25 cellular contexts compared by ENCODE assay signal in the genomic region with DNA sequence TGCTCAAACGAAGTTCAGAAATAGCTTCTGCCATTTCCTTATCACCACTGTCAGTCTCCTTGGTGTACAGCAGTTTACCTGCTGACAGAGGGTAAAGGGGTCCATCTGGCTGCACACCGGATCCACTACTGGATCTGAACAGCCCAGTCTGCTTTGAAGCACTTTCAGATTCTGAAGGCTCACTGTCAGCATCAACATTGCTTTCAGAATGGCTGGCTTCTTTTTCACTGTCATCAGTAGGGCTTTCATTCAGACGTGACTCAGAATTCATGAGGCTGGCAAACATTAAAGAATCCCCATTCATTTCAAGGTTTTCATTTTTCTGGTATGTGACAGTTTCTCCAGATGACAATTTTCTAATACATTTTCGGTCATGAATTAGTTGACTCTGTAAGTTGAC. TPM values are rescaled to one million over a fixed set of nuclear protein-coding genes. Genes with fewer than 3 reads are reported as not detected.
DNase-seq lines count a peak whose midpoint lies in the region; ATAC-seq and TF ChIP-seq lines count a peak whose summit lies in the region.
"Had no signal": no experiment of that assay in that cellular context is flagged by ENCODE, and none has a peak within 500 bp of the region (broad histone marks: within the 10 kb centered on the region; RNA-seq: fewer than 3 reads in every experiment).

No MANE protein-coding gene starts in this region.

- H3K4me3 Mint-ChIP-seq in activated CD4-positive, alpha-beta memory T cell treated with anti-CD3 and anti-CD28 coated beads for 36 hours = no peak overlapping the region
- H3K4me3 Mint-ChIP-seq in activated CD4-positive, alpha-beta memory T cell treated with anti-CD3 and anti-CD28 coated beads, Interleukin-2, amount 10 ng/mL, durations not matched to agents 7 days and 5 days = no peak overlapping the region
- H3K4me3 Mint-ChIP-seq: activated naive CD4-positive, alpha-beta T cell treated with anti-CD3 and anti-CD28 coated beads, Interleukin-2, amount 10 ng/mL, durations not matched to agents 7 days and 5 days; activated T-helper 1 cell treated with anti-CD3 and anti-CD28 coated beads, Interleukin-12 subunit alpha, Interleukin-12 subunit beta, Interleukin-2, Interleukin-4 antibody, amounts not matched to agents 30 ng/mL and 10 ng/mL and 1 ng/mL, durations not matched to agents 14 hours and 24 hours and 36 hours; CD14-positive monocyte; IgD-negative memory B cell; nephron progenitor cell; stimulated activated memory B cell treated with anti-CD40 and anti-IgM and Interleukin-4, amounts not matched to agents 10 μg/mL and 1 μg/mL and 100 μg/mL, for 72 hours had no signal

- H3K27me3 Mint-ChIP-seq in activated CD4-positive, alpha-beta memory T cell treated with anti-CD3 and anti-CD28 coated beads for 36 hours = no peaks in the 10 kb centered on the region
- no peaks in the 10 kb centered on the region for H3K27me3 Mint-ChIP-seq in activated CD4-positive, alpha-beta memory T cell treated with anti-CD3 and anti-CD28 coated beads, Interleukin-2, amount 10 ng/mL, durations not matched to agents 7 days and 5 days
- H3K27me3 Mint-ChIP-seq: activated naive CD4-positive, alpha-beta T cell treated with anti-CD3 and anti-CD28 coated beads, Interleukin-2, amount 10 ng/mL, durations not matched to agents 7 days and 5 days; IgD-negative memory B cell; stimulated activated memory B cell treated with anti-CD40 and anti-IgM and Interleukin-4, amounts not matched to agents 10 μg/mL and 1 μg/mL and 100 μg/mL, for 72 hours had no signal

- POLR2A ChIA-PET in activated CD4-positive, alpha-beta memory T cell treated with anti-CD3 and anti-CD28 coated beads for 36 hours (lab: Charles Lee) = no interaction called here
- POLR2A ChIA-PET in activated CD4-positive, alpha-beta memory T cell treated with anti-CD3 and anti-CD28 coated beads, Interleukin-2, amount 10 ng/mL, durations not matched to agents 7 days and 5 days (lab: Charles Lee) = no interaction called here

- peaks cover 3% of the 10 kb centered on the region for H3K4me1 Mint-ChIP-seq in activated CD4-positive, alpha-beta memory T cell treated with anti-CD3 and anti-CD28 coated beads for 36 hours (ENCODE audit: low read depth)
- H3K4me1 Mint-ChIP-seq in activated CD4-positive, alpha-beta memory T cell treated with anti-CD3 and anti-CD28 coated beads, Interleukin-2, amount 10 ng/mL, durations not matched to agents 7 days and 5 days = no peaks in the 10 kb centered on the region
- H3K4me1 Mint-ChIP-seq: activated naive CD4-positive, alpha-beta T cell treated with anti-CD3 and anti-CD28 coated beads, Interleukin-2, amount 10 ng/mL, durations not matched to agents 7 days and 5 days; CD14-positive monocyte; nephron progenitor cell had no signal

- no peak overlapping the region for H3K27ac Mint-ChIP-seq in activated CD4-positive, alpha-beta memory T cell treated with anti-CD3 and anti-CD28 coated beads for 36 hours
- H3K27ac Mint-ChIP-seq in activated CD4-positive, alpha-beta memory T cell treated with anti-CD3 and anti-CD28 coated beads, Interleukin-2, amount 10 ng/mL, durations not matched to agents 7 days and 5 days = no peak overlapping the region
- H3K27ac Mint-ChIP-seq: activated naive CD4-positive, alpha-beta T cell treated with anti-CD3 and anti-CD28 coated beads, Interleukin-2, amount 10 ng/mL, durations not matched to agents 7 days and 5 days; activated T-helper 1 cell treated with anti-CD3 and anti-CD28 coated beads, Interleukin-12 subunit alpha, Interleukin-12 subunit beta, Interleukin-2, Interleukin-4 antibody, amounts not matched to agents 30 ng/mL and 10 ng/mL and 1 ng/mL, durations not matched to agents 14 hours and 24 hours and 36 hours; IgD-negative memory B cell; nephron progenitor cell; stimulated activated memory B cell treated with anti-CD40 and anti-IgM and Interleukin-4, amounts not matched to agents 10 μg/mL and 1 μg/mL and 100 μg/mL, for 72 hours had no signal

- DNase-seq in activated CD4-positive, alpha-beta memory T cell treated with anti-CD3 and anti-CD28 coated beads for 36 hours = peak; percentile 28
- DNase-seq in activated CD4-positive, alpha-beta memory T cell treated with anti-CD3 and anti-CD28 coated beads, Interleukin-2, amount 10 ng/mL, durations not matched to agents 7 days and 5 days = no peak
- DNase-seq in putamen (ENCODE audit: low spot score) = peak; percentile 27
- no peak for DNase-seq in activated CD4-positive, CD25-positive, alpha-beta regulatory T cell treated with anti-CD3 and anti-CD28 coated beads, Interleukin-2, amount 50 U/mL, for 72 hours
- no peak for DNase-seq in NCI-H510A treated with DMSO at 0.1 percent for 48 hours (lab: John Stamatoyannopoulos, UW)
- DNase-seq: 8988T; activated CD4-positive, alpha-beta T cell treated with anti-CD3 and anti-CD28 coated beads, Interleukin-2, amount 50 U/mL, for 1 hour; activated naive CD4-positive, alpha-beta T cell treated with anti-CD3 and anti-CD28 coated beads, Interleukin-2, amount 10 ng/mL, durations not matched to agents 7 days and 5 days; adrenal gland; cerebellar nuclear complex; NCI-H146; NCI-H774; nephron progenitor cell; retina; SW 1271; T1000; upper lobe of left lung had no signal

- TF ChIP-seq CTCF in VCaP (conservative IDR thresholded peaks at IDR 0.05) = no peak

- peaks cover 9% of the 10 kb centered on the region for H3K9me3 Mint-ChIP-seq in activated CD4-positive, alpha-beta memory T cell treated with anti-CD3 and anti-CD28 coated beads for 36 hours
- H3K9me3 Mint-ChIP-seq in activated CD4-positive, alpha-beta memory T cell treated with anti-CD3 and anti-CD28 coated beads, Interleukin-2, amount 10 ng/mL, durations not matched to agents 7 days and 5 days = peaks cover 16% of the 10 kb centered on the region
- H3K9me3 Mint-ChIP-seq: IgD-negative memory B cell; stimulated activated memory B cell treated with anti-CD40 and anti-IgM and Interleukin-4, amounts not matched to agents 10 μg/mL and 1 μg/mL and 100 μg/mL, for 72 hours had no signal

- CTCF ChIA-PET in activated CD4-positive, alpha-beta memory T cell treated with anti-CD3 and anti-CD28 coated beads for 36 hours (lab: Charles Lee) = interaction anchor here (0.8 to 1.1 kb wide), 2 partner anchors 12 to 116 kb away, joined by 4 to 6 read pairs; no protein-coding TSS in a partner anchor
- CTCF ChIA-PET in activated CD4-positive, alpha-beta memory T cell treated with anti-CD3 and anti-CD28 coated beads, Interleukin-2, amount 10 ng/mL, durations not matched to agents 7 days and 5 days (lab: Charles Lee) = interaction anchor here (0.8 to 1.1 kb wide), 2 partner anchors 13 to 45 kb away, joined by 3 read pairs; no protein-coding TSS in a partner anchor

- intact Hi-C loops in activated CD4-positive, alpha-beta memory T cell treated with anti-CD3 and anti-CD28 coated beads for 36 hours (cut with micrococcal nuclease) = no loop called here

- H3K36me3 Mint-ChIP-seq in activated CD4-positive, alpha-beta memory T cell treated with anti-CD3 and anti-CD28 coated beads for 36 hours = peaks cover 40% of the 10 kb centered on the region
- peaks cover 31% of the 10 kb centered on the region for H3K36me3 Mint-ChIP-seq in activated CD4-positive, alpha-beta memory T cell treated with anti-CD3 and anti-CD28 coated beads, Interleukin-2, amount 10 ng/mL, durations not matched to agents 7 days and 5 days (ENCODE audit: low read depth)

- ATAC-seq in GM21723 (IDR thresholded peaks at IDR 0.05; ENCODE audit: unreplicated experiment) = peak; percentile 63
- ATAC-seq in HG03045 (IDR thresholded peaks at IDR 0.05; ENCODE audit: unreplicated experiment) = no peak
- ATAC-seq: gastroesophageal sphincter; stimulated activated memory B cell treated with anti-CD40 and anti-IgM and Interleukin-4, amounts not matched to agents 10 μg/mL and 1 μg/mL and 100 μg/mL, for 72 hours had no signal

- H3K27ac ChIP-seq in VCaP = peak overlapping the region; percentile 38; the same call in 1 of the 2 replicates
- H3K27ac ChIP-seq: adrenal gland, gastroesophageal sphincter, upper lobe of left lung had no signal

RNA-seq across cellular contexts. Expression of a gene that starts 21.0 kb away (rescaled TPM):
- 100 to 1,000 TPM; 101 to 115 TPM for total RNA-seq in activated CD4-positive, alpha-beta memory T cell treated with anti-CD3 and anti-CD28 coated beads for 36 hours
- total RNA-seq in activated CD4-positive, alpha-beta memory T cell treated with anti-CD3 and anti-CD28 coated beads, Interleukin-2, amount 10 ng/mL, durations not matched to agents 7 days and 5 days = 100 to 1,000 TPM; 135 to 142 TPM

RNA-seq across cellular contexts. Expression of a gene that starts 52.1 kb away (rescaled TPM):
- total RNA-seq in activated CD4-positive, alpha-beta memory T cell treated with anti-CD3 and anti-CD28 coated beads for 36 hours = 10 to 100 TPM; 14.9 to 16.4 TPM
- 1 to 10 TPM; 6.6 to 7.5 TPM for total RNA-seq in activated CD4-positive, alpha-beta memory T cell treated with anti-CD3 and anti-CD28 coated beads, Interleukin-2, amount 10 ng/mL, durations not matched to agents 7 days and 5 days

Comparison
In these comparisons a context has a peak if more than half of its experiments do, and no peak if none do; other contexts are left out.
1. DNase-seq: peak in activated CD4-positive, alpha-beta memory T cell treated with anti-CD3 and anti-CD28 coated beads for 36 hours (single experiment) and putamen (single experiment); none in activated CD4-positive, alpha-beta memory T cell treated with anti-CD3 and anti-CD28 coated beads, Interleukin-2, amount 10 ng/mL, durations not matched to agents 7 days and 5 days (single experiment), activated CD4-positive, CD25-positive, alpha-beta regulatory T cell treated with anti-CD3 and anti-CD28 coated beads, Interleukin-2, amount 50 U/mL, for 72 hours (single experiment) and NCI-H510A treated with DMSO at 0.1 percent for 48 hours (single experiment).